14 cellular contexts compared by ENCODE assay signal in genomic region chr13:28467886-28468519, GRCh38. TPM values are rescaled to one million over a fixed set of nuclear protein-coding genes. Genes with fewer than 3 reads are reported as not detected.
DNase-seq lines count a peak whose midpoint lies in the region; ATAC-seq, FAIRE-seq and TF ChIP-seq lines count a peak whose summit lies in the region.
"Had no signal": no experiment of that assay in that cellular context is flagged by ENCODE, and none has a peak within 500 bp of the region (broad histone marks: within the 10 kb centered on the region; RNA-seq: fewer than 3 reads in every experiment).

No MANE protein-coding gene starts in this region.

- no peak overlapping the region for H3K9ac ChIP-seq in IMR-90 (ENCODE audit: low read depth, low read length)
- no peak overlapping the region for H3K9ac ChIP-seq in GM12878 (ENCODE audit: control insufficient read depth, insufficient read depth, low read length)

- no peak for TF ChIP-seq EP300 in GM12878 (IDR thresholded peaks at IDR 0.05; ENCODE audit: borderline replicate concordance in 1 of 2, control insufficient read depth in 1 of 2, low read depth in 2 of 2, low read length in 2 of 2)

- peak; percentile 28 for DNase-seq in GM10248 (ENCODE audit: extremely low spot score)
- no peak for DNase-seq in IMR-90
- DNase-seq in GM12878 (ENCODE audit: low read depth, low spot score) = peak; percentile 20
- DNase-seq in omental fat pad (ENCODE audit: low spot score) = no peak
- DNase-seq in activated naive CD4-positive, alpha-beta T cell (lab: John Stamatoyannopoulos, UW) = no peak
- DNase-seq in ascending aorta (ENCODE audit: low spot score in 2 of 2) = no peak
- DNase-seq in erythroblast (lab: John Stamatoyannopoulos, UW) = no peak
- no peak for DNase-seq in urothelium cell line (ENCODE audit: low spot score)
- DNase-seq: activated CD8-positive, alpha-beta memory T cell treated with anti-CD3 and anti-CD28 coated beads for 24 hours; CD4-positive, CD25-positive, alpha-beta regulatory T cell; esophagus squamous epithelium; NCI-H345; stomach had no signal

- BruUV-seq in IMR-90 (replicated peaks; lab: Mats Ljungman, UMichigan) (no TSS peak), GM12878 (replicated peaks; lab: Mats Ljungman, UMichigan) (no TSS peak)

- no peak overlapping the region for H2AK9ac ChIP-seq in IMR-90 (replicated peaks; ENCODE audit: low read depth, low read length, poor library complexity)

- H2AFZ ChIP-seq in IMR-90 (replicated peaks; ENCODE audit: low read length, poor library complexity) (no peak overlapping the region), GM12878 (ENCODE audit: control insufficient read depth, low read depth, low read length) (no peak overlapping the region; the same call in 1 of the 2 replicates)

- no peak overlapping the region for H3K18ac ChIP-seq in IMR-90 (ENCODE audit: low read depth, low read length)

- no peak overlapping the region for H4K8ac ChIP-seq in IMR-90 (ENCODE audit: low read depth in 2 of 2, low read length in 2 of 2)

- no CpG with 5 or more reads among the region's 6 CpGs for WGBS in IMR-90 (ENCODE audit: extremely low coverage in 2 of 2, insufficient read length in 1 of 2), 2 experiments
- WGBS in GM12878 (ENCODE audit: insufficient coverage, insufficient replicate concordance, low lambda C conversion rate, missing lambda C conversion rate) = 59% methylated on average over 6 of the region's 6 CpGs

- H3K4me3 ChIP-seq in IMR-90 (ENCODE audit: insufficient read depth, low read depth, low read length) (no peak overlapping the region), GM12878 (no peak overlapping the region), ascending aorta (no peak overlapping the region)
- H3K4me3 ChIP-seq: esophagus squamous epithelium, stomach had no signal

- no peak overlapping the region for H3K23ac ChIP-seq in IMR-90 (ENCODE audit: low read depth, low read length)

- intact Hi-C loops in IMR-90 (cut with micrococcal nuclease) (no loop called here), GM12878 (cut with micrococcal nuclease; ENCODE audit: unreplicated experiment) (no loop called here), ascending aorta (cut with DNase I) (no loop called here)

- POLR2A ChIA-PET in GM10248 (lab: Yijun Ruan, JAX) (no interaction called here), IMR-90 (lab: Charles Lee; ENCODE audit: unreplicated experiment) (no interaction called here), GM12878 (lab: Charles Lee) (no interaction called here)

- peaks cover 7% of the 10 kb centered on the region for H3K9me1 ChIP-seq in IMR-90 (ENCODE audit: insufficient read depth, low read length)

- H3K27me3 ChIP-seq in IMR-90 (ENCODE audit: control insufficient read depth, insufficient read depth, low read length) (no peaks in the 10 kb centered on the region), GM12878 (replicated peaks in 1 of 2; ENCODE audit: control insufficient read depth in 2 of 2, insufficient read depth in 2 of 2, low read length in 1 of 2) (no peaks in the 10 kb centered on the region), ascending aorta (no peaks in the 10 kb centered on the region)

- no peak overlapping the region for H2BK20ac ChIP-seq in IMR-90 (ENCODE audit: low read depth, low read length)

- H2BK15ac ChIP-seq in IMR-90 (ENCODE audit: low read depth, low read length) = no peak overlapping the region

- H3K56ac ChIP-seq in IMR-90 (ENCODE audit: extremely low read depth, insufficient read depth, low read length) = no peak overlapping the region

- H3K4me2 ChIP-seq in IMR-90 (ENCODE audit: low read depth, low read length) (no peak overlapping the region), GM12878 (ENCODE audit: control insufficient read depth, insufficient read depth) (no peak overlapping the region)

- H3K27ac ChIP-seq in IMR-90 (ENCODE audit: insufficient read depth, low read length) = no peak overlapping the region
- H3K27ac ChIP-seq in GM12878 (ENCODE audit: control insufficient read depth, insufficient read depth) = no peak overlapping the region
- no peak overlapping the region for H3K27ac ChIP-seq in ascending aorta
- H3K27ac ChIP-seq: esophagus squamous epithelium, stomach had no signal

- in situ Hi-C loops in IMR-90 (cut with MboI; ENCODE audit: low sequenced_read_pairs) = no loop called here
- in situ Hi-C loops in GM12878 (cut with MboI) = no loop called here

- H3K79me1 ChIP-seq in IMR-90 (ENCODE audit: low read depth in 1 of 2, low read length in 2 of 2) = peaks cover 11 to 24% of the 10 kb centered on the region in 2 experiments

- no peak overlapping the region for H2BK5ac ChIP-seq in IMR-90 (ENCODE audit: low read depth, low read length, poor library complexity, severe bottlenecking)

- H3K36me3 ChIP-seq in IMR-90 (ENCODE audit: control insufficient read depth, insufficient read depth, low read length) = no peaks in the 10 kb centered on the region
- no peaks in the 10 kb centered on the region for H3K36me3 ChIP-seq in GM12878 (ENCODE audit: control insufficient read depth in 2 of 2, insufficient read depth in 2 of 2, low read length in 1 of 2)
- H3K36me3 ChIP-seq in ascending aorta = no peaks in the 10 kb centered on the region
- H3K36me3 ChIP-seq: esophagus squamous epithelium, stomach had no signal

- no peak overlapping the region for H4K91ac ChIP-seq in IMR-90 (ENCODE audit: insufficient read depth, low read depth, low read length)

- TF ChIP-seq CTCF in GM10248 (IDR thresholded peaks at IDR 0.05; ENCODE audit: control extremely low read depth, extremely low read depth, low read depth, missing control alignments) = no peak
- no peak for TF ChIP-seq CTCF in IMR-90 (conservative IDR thresholded peaks at IDR 0.05; ENCODE audit: low read depth, low read length)
- TF ChIP-seq CTCF in GM12878 (IDR thresholded peaks at IDR 0.05 in 2 of 3, conservative IDR thresholded peaks at IDR 0.05 in 1 of 3; ENCODE audit: control insufficient read depth in 2 of 3, extremely low read depth in 1 of 3, insufficient read depth in 1 of 3, low read depth in 3 of 3, low read length in 3 of 3) = no peak
- TF ChIP-seq CTCF in omental fat pad (IDR thresholded peaks at IDR 0.05) = no peak
- TF ChIP-seq CTCF in ascending aorta (IDR thresholded peaks at IDR 0.05) = no peak

- H3K4ac ChIP-seq in IMR-90 (ENCODE audit: low read depth, low read length) = no peak overlapping the region

- SMC1A ChIA-PET in GM12878 (lab: Charles Lee; ENCODE audit: uncharacterized antibody, unreplicated experiment) = no interaction called here

- TF ChIP-seq RAD21 in IMR-90 (IDR thresholded peaks at IDR 0.05; ENCODE audit: low read length) (no peak), GM12878 (IDR thresholded peaks at IDR 0.05; ENCODE audit: insufficient read depth, low read depth, low read length) (no peak)

- H3K14ac ChIP-seq in IMR-90 (replicated peaks; ENCODE audit: low read depth, low read length) = no peak overlapping the region

- no peak overlapping the region for H2AK5ac ChIP-seq in IMR-90 (ENCODE audit: low read depth, low read length)

- dilution Hi-C loops in IMR-90 (cut with HindIII; ENCODE audit: low sequenced_read_pairs, unreplicated experiment) = no loop called here

- TF ChIP-seq POLR2A in IMR-90 (IDR thresholded peaks at IDR 0.05; ENCODE audit: low read depth, low read length) (no peak), GM12878 (IDR thresholded peaks at IDR 0.05; ENCODE audit: low read depth, low read length) (no peak), erythroblast (IDR thresholded peaks at IDR 0.05; ENCODE audit: low read length) (no peak)

- H4K5ac ChIP-seq in IMR-90 (ENCODE audit: low read depth, low read length) = no peak overlapping the region

- FAIRE-seq in GM12878 (lab: Jason Lieb, UNC) (peak; percentile 81), urothelium cell line (lab: Jason Lieb, UNC) (no peak)

- CTCF ChIA-PET in GM10248 (lab: Yijun Ruan, JAX) (interaction anchor here (1.3 kb wide), 1 partner anchor 9 kb away, joined by 3 read pairs; no protein-coding TSS in a partner anchor), IMR-90 (lab: Yijun Ruan, JAX) (no interaction called here), GM12878 (lab: Yijun Ruan, JAX) (interaction anchor here (1.0 kb wide), 1 partner anchor 10 kb away, joined by 3 read pairs; no protein-coding TSS in a partner anchor)

- H4K20me1 ChIP-seq in IMR-90 (ENCODE audit: insufficient read depth, low read length) = no peaks in the 10 kb centered on the region
- H4K20me1 ChIP-seq in GM12878 (ENCODE audit: control insufficient read depth, insufficient read depth) = no peaks in the 10 kb centered on the region

- no peak for ATAC-seq in IMR-90 (ENCODE audit: low read depth)
- peak; percentile 36 for ATAC-seq in GM12878
- ATAC-seq in omental fat pad (ENCODE audit: low FRiP score) = peak; percentile 23

- no peak overlapping the region for H2BK120ac ChIP-seq in IMR-90 (ENCODE audit: low read depth, low read length)

- H3K79me2 ChIP-seq in GM12878 (ENCODE audit: control insufficient read depth, insufficient read depth, low read length) = no peaks in the 10 kb centered on the region

- H3K9me3 ChIP-seq in IMR-90 (ENCODE audit: control insufficient read depth, insufficient read depth, low read length) = no peaks in the 10 kb centered on the region
- peaks cover 2% of the 10 kb centered on the region; the same call in 2 of the 3 replicates for H3K9me3 ChIP-seq in GM12878 (replicated peaks; ENCODE audit: control insufficient read depth, insufficient read depth, low read length)
- no peaks in the 10 kb centered on the region for H3K9me3 ChIP-seq in ascending aorta
- H3K9me3 ChIP-seq: esophagus squamous epithelium, stomach had no signal

- RAD21 ChIA-PET in GM12878 (lab: Charles Lee; ENCODE audit: unreplicated experiment) = no interaction called here

- H3K4me1 ChIP-seq in IMR-90 (ENCODE audit: control insufficient read depth, insufficient read depth, low read length) = no peaks in the 10 kb centered on the region; the same call in 1 of the 2 replicates
- no peaks in the 10 kb centered on the region for H3K4me1 ChIP-seq in GM12878 (ENCODE audit: control insufficient read depth, insufficient read depth, low read length)
- no peaks in the 10 kb centered on the region for H3K4me1 ChIP-seq in ascending aorta
- H3K4me1 ChIP-seq: esophagus squamous epithelium, stomach had no signal

RNA-seq across cellular contexts. Expression of gene FLT1, which starts 26.9 kb away (rescaled TPM):
- total RNA-seq in IMR-90 (2012; rRNA removed) = 10.0 and 10.4 TPM in 2 replicates
- polyA plus RNA-seq in IMR-90 (2012; rRNA removed) = 4.4 and 4.5 TPM in 2 replicates
- 1.6 and 2.5 TPM in 2 replicates for polyA plus RNA-seq in IMR-90 (2012; cell fraction: cytosol; rRNA removed)
- 1.3 and 3.9 TPM in 2 replicates for polyA plus RNA-seq in IMR-90 (2012; cell fraction: nucleus; rRNA removed; ENCODE audit: low replicate concordance)
- total RNA-seq in GM12878 (2013; cell fraction: nucleolus; rRNA removed) = 9.2 and 9.6 TPM in 2 replicates
- 0.68 and 1.2 TPM in 2 replicates for total RNA-seq in GM12878 (2014; rRNA removed)
- total RNA-seq in GM12878 (2014; rRNA removed; fragmentation: Illumina TruSeq; extraction: Trizol) = 1.5 and 1.6 TPM in 2 replicates
- total RNA-seq in GM12878 (2021) = 0.87 and 1.2 TPM in 2 replicates
- 0.79 TPM for polyA plus RNA-seq in GM12878 (2011; ENCODE audit: low read depth)
- 5.6 and 8.6 TPM in 2 replicates for polyA plus RNA-seq in GM12878 (2011; rRNA removed)
- polyA plus RNA-seq in GM12878 (2011; cell fraction: cytosol; rRNA removed) = 2.8 and 2.9 TPM in 2 replicates
- 4.7 and 5.0 TPM in 2 replicates for polyA plus RNA-seq in GM12878 (2011; cell fraction: nucleus; rRNA removed)
- polyA plus RNA-seq in GM12878 (2012) = 1.1 and 2.4 TPM in 2 replicates
- 1.1 TPM in 2 replicates for polyA plus RNA-seq in GM12878 (2014; fragmentation: Illumina TruSeq; extraction: Trizol)
- polyA plus RNA-seq in GM12878 (2014; fragmentation: Nextera tagmentation; extraction: Ambion mirVana) = under 1 TPM; 0.55 to 0.60 TPM
- 0.81 and 1.2 TPM in 2 replicates for polyA plus RNA-seq in GM12878 (2014; rRNA removed)
- polyA plus RNA-seq in GM12878 (2016; fragmentation: Nextera tagmentation; extraction: Ambion mirVana) = under 1 TPM; 0.82 to 0.87 TPM
- 7.6 and 13.3 TPM in 2 replicates for polyA minus RNA-seq in GM12878 (2011; rRNA and poly(A)+ RNA removed)
- 3.0 and 4.4 TPM in 2 replicates for polyA minus RNA-seq in GM12878 (2011; cell fraction: cytosol; rRNA and poly(A)+ RNA removed)
- 4.4 and 5.3 TPM in 2 replicates for polyA minus RNA-seq in GM12878 (2011; cell fraction: nucleus; rRNA and poly(A)+ RNA removed)
- total RNA-seq in omental fat pad = 100 to 1,000 TPM in 1 of 4 donors, 10 to 100 TPM in 3; 24.8 to 210 (median 65.7) TPM
- total RNA-seq in ascending aorta = 46.0 TPM
- total RNA-seq: LHCN-M2 had no signal

Comparison
In these comparisons a context has a peak if more than half of its experiments do, and no peak if none do; other contexts are left out.
1. DNase-seq: peak in GM10248 (single experiment) and GM12878 (single experiment); none in IMR-90 (single experiment), omental fat pad (single experiment), activated naive CD4-positive, alpha-beta T cell (0 of 4), ascending aorta (0 of 2), erythroblast (0 of 2) and urothelium cell line (single experiment).